Comparison of ENCODE assay signal across 16 cellular contexts in genomic region chr12:111467092-111467861, GRCh38.
A peak's percentile ranks its signal among the peaks of the same experiment; 100 is the strongest.
DNase-seq lines count a peak whose midpoint lies in the region; ATAC-seq, FAIRE-seq and TF ChIP-seq lines count a peak whose summit lies in the region.
"Had no signal": no experiment of that assay in that cellular context is flagged by ENCODE, and none has a peak within 500 bp of the region (broad histone marks: within the 10 kb centered on the region; RNA-seq: fewer than 3 reads in every experiment).

No MANE protein-coding gene starts in this region.

- no peaks in the 10 kb centered on the region for H3K9me3 ChIP-seq in endothelial cell of umbilical vein (replicated peaks; ENCODE audit: control insufficient read depth, insufficient read depth, low read length)
- no peaks in the 10 kb centered on the region for H3K9me3 ChIP-seq in CD4-positive, alpha-beta T cell (ENCODE audit: control insufficient read depth, low read length)

- no peak overlapping the region for H2AFZ ChIP-seq in endothelial cell of umbilical vein (ENCODE audit: low read depth, low read length)

- DNase-seq in GM12892 (ENCODE audit: insufficient read length) (no peak), NCI-H774 (lab: John Stamatoyannopoulos, UW) (peak; percentile 44), endothelial cell of umbilical vein (ENCODE audit: low read depth, low spot score) (peak; percentile 71)
- no peak for DNase-seq in activated naive CD4-positive, alpha-beta T cell treated with anti-CD3 and anti-CD28 coated beads, Interleukin-2, amount 10 ng/mL, durations not matched to agents 7 days and 5 days
- DNase-seq in CD4-positive, alpha-beta T cell: no peak
- DNase-seq: amygdala; CD8-positive, alpha-beta T cell; NCI-H187; posterior cingulate gyrus; stimulated activated CD4-positive, alpha-beta T cell treated with anti-CD3 and anti-CD28 coated beads, Interleukin-4, amount 100 ng/mL, for 1 hour; stimulated activated naive CD8-positive, alpha-beta T cell treated with anti-CD3 and anti-CD28 coated beads, Interleukin-15, amount 100 ng/mL, for 72 hours had no signal

- peaks cover 2% of the 10 kb centered on the region for H3K4me1 Mint-ChIP-seq in activated naive CD4-positive, alpha-beta T cell treated with anti-CD3 and anti-CD28 coated beads, Interleukin-2, amount 10 ng/mL, durations not matched to agents 7 days and 5 days
- no peaks in the 10 kb centered on the region for H3K4me1 Mint-ChIP-seq in CD4-positive, alpha-beta T cell (ENCODE audit: low read depth)
- H3K4me1 Mint-ChIP-seq: stimulated activated naive CD8-positive, alpha-beta T cell treated with anti-CD3 and anti-CD28 coated beads, Interleukin-15, amount 100 ng/mL, for 72 hours had no signal

- FAIRE-seq in GM12892 (lab: Jason Lieb, UNC) (peak; percentile 48), endothelial cell of umbilical vein (lab: Jason Lieb, UNC) (no peak)
- FAIRE-seq: endometrium had no signal

- POLR2A ChIA-PET in endothelial cell of umbilical vein (lab: Charles Lee): no interaction called here
- POLR2A ChIA-PET in CD4-positive, alpha-beta T cell (lab: Charles Lee): no interaction called here

- no peak for TF ChIP-seq CTCF in endothelial cell of umbilical vein (IDR thresholded peaks at IDR 0.05; ENCODE audit: extremely low read depth in 1 of 2, insufficient read depth in 1 of 2, low read depth in 1 of 2, low read length in 2 of 2)
- TF ChIP-seq CTCF in CD4-positive, alpha-beta T cell (IDR thresholded peaks at IDR 0.05): no peak

- no peak overlapping the region for H3K4me3 Mint-ChIP-seq in activated naive CD4-positive, alpha-beta T cell treated with anti-CD3 and anti-CD28 coated beads, Interleukin-2, amount 10 ng/mL, durations not matched to agents 7 days and 5 days
- H3K4me3 Mint-ChIP-seq in CD4-positive, alpha-beta T cell: no peak overlapping the region
- H3K4me3 Mint-ChIP-seq: CD8-positive, alpha-beta T cell; stimulated activated naive CD8-positive, alpha-beta T cell treated with anti-CD3 and anti-CD28 coated beads, Interleukin-15, amount 100 ng/mL, for 72 hours had no signal

- no peak overlapping the region for H3K9ac ChIP-seq in endothelial cell of umbilical vein (replicated peaks; ENCODE audit: extremely low read depth, insufficient read depth, low read length)
- H3K9ac ChIP-seq in rectal smooth muscle tissue (ENCODE audit: low read length): no peak overlapping the region

- H4K20me1 ChIP-seq in endothelial cell of umbilical vein (replicated peaks; ENCODE audit: control insufficient read depth, extremely low read depth, insufficient read depth, low read length): no peaks in the 10 kb centered on the region

- no TSS peak for BruUV-seq in endothelial cell of umbilical vein (replicated peaks; lab: Mats Ljungman, UMichigan)

- peaks cover 3% of the 10 kb centered on the region for H3K4me1 ChIP-seq in endothelial cell of umbilical vein (ENCODE audit: control insufficient read depth, extremely low read depth, insufficient read depth, low read length)
- no peaks in the 10 kb centered on the region for H3K4me1 ChIP-seq in rectal smooth muscle tissue (ENCODE audit: control insufficient read depth, insufficient read depth, low read length)

- no peaks in the 10 kb centered on the region for H3K9me3 Mint-ChIP-seq in activated naive CD4-positive, alpha-beta T cell treated with anti-CD3 and anti-CD28 coated beads, Interleukin-2, amount 10 ng/mL, durations not matched to agents 7 days and 5 days
- no peaks in the 10 kb centered on the region for H3K9me3 Mint-ChIP-seq in CD4-positive, alpha-beta T cell
- H3K9me3 Mint-ChIP-seq: CD8-positive, alpha-beta T cell; stimulated activated naive CD8-positive, alpha-beta T cell treated with anti-CD3 and anti-CD28 coated beads, Interleukin-15, amount 100 ng/mL, for 72 hours had no signal

- intact Hi-C loops in endothelial cell of umbilical vein (cut with micrococcal nuclease): no loop called here
- intact Hi-C loops in CD4-positive, alpha-beta T cell (cut with DNase I, micrococcal nuclease): no loop called here

- dilution Hi-C loops in endothelial cell of umbilical vein (cut with MboI; ENCODE audit: extremely low pct_ligation_motif_present, low sequenced_read_pairs): no loop called here

- CTCF ChIA-PET in endothelial cell of umbilical vein (lab: Charles Lee): interaction anchor here (0.6 to 1.2 kb wide), 4 partner anchors 16 to 294 kb away, joined by 3 read pairs; no protein-coding TSS in a partner anchor
- CTCF ChIA-PET in activated naive CD4-positive, alpha-beta T cell treated with anti-CD3 and anti-CD28 coated beads, Interleukin-2, amount 10 ng/mL, durations not matched to agents 7 days and 5 days (lab: Charles Lee): interaction anchor here (1.3 to 1.4 kb wide), 2 partner anchors 15 kb away, joined by 4 read pairs; no protein-coding TSS in a partner anchor
- CTCF ChIA-PET in CD4-positive, alpha-beta T cell (lab: Charles Lee): interaction anchor here (0.8 to 1.3 kb wide), 3 partner anchors 12 to 71 kb away, joined by 3 to 6 read pairs (median 5); no protein-coding TSS in a partner anchor

- H3K9me1 ChIP-seq in endothelial cell of umbilical vein (replicated peaks; ENCODE audit: control insufficient read depth, extremely low read depth, insufficient read depth, low read length): no peaks in the 10 kb centered on the region

- H3K36me3 Mint-ChIP-seq in activated naive CD4-positive, alpha-beta T cell treated with anti-CD3 and anti-CD28 coated beads, Interleukin-2, amount 10 ng/mL, durations not matched to agents 7 days and 5 days: peaks cover 17% of the 10 kb centered on the region
- H3K36me3 Mint-ChIP-seq in CD4-positive, alpha-beta T cell (ENCODE audit: low read depth): peaks cover 46% of the 10 kb centered on the region

- H3K27me3 ChIP-seq in endothelial cell of umbilical vein (ENCODE audit: control insufficient read depth in 2 of 2, insufficient read depth in 2 of 2, low read length in 2 of 2): no peaks in the 10 kb centered on the region
- no peaks in the 10 kb centered on the region for H3K27me3 ChIP-seq in rectal smooth muscle tissue (ENCODE audit: control insufficient read depth, insufficient read depth, low read length)
- no peaks in the 10 kb centered on the region for H3K27me3 ChIP-seq in CD4-positive, alpha-beta T cell (ENCODE audit: control insufficient read depth, insufficient read depth, low read length)

- H3K27ac ChIP-seq in endothelial cell of umbilical vein (ENCODE audit: insufficient read depth, low read depth, low read length) (peak overlapping the region; percentile 9), rectal smooth muscle tissue (ENCODE audit: low read depth, low read length) (peak overlapping the region; percentile 2)
- no peak overlapping the region for H3K27ac ChIP-seq in CD4-positive, alpha-beta T cell (ENCODE audit: low read depth, low read length)

- no peak overlapping the region for H3K27ac Mint-ChIP-seq in activated naive CD4-positive, alpha-beta T cell treated with anti-CD3 and anti-CD28 coated beads, Interleukin-2, amount 10 ng/mL, durations not matched to agents 7 days and 5 days
- no peak overlapping the region for H3K27ac Mint-ChIP-seq in CD4-positive, alpha-beta T cell
- H3K27ac Mint-ChIP-seq: CD8-positive, alpha-beta T cell; stimulated activated naive CD8-positive, alpha-beta T cell treated with anti-CD3 and anti-CD28 coated beads, Interleukin-15, amount 100 ng/mL, for 72 hours had no signal

- H3K36me3 ChIP-seq in endothelial cell of umbilical vein (ENCODE audit: control insufficient read depth in 2 of 2, extremely low read depth in 1 of 2, insufficient read depth in 2 of 2, low read length in 2 of 2) (peaks cover 0 to 13% of the 10 kb centered on the region in 2 experiments), rectal smooth muscle tissue (ENCODE audit: control insufficient read depth, insufficient read depth, low read length) (peaks cover 5% of the 10 kb centered on the region)

- no peak for ATAC-seq in esophagus mucosa
- ATAC-seq in CD4-positive, alpha-beta T cell (ENCODE audit: poor library complexity): no peak
- no peak for ATAC-seq in GM18873 (IDR thresholded peaks at IDR 0.05; ENCODE audit: low FRiP score, unreplicated experiment)
- ATAC-seq: CD8-positive, alpha-beta T cell; Panc1; stimulated activated naive CD8-positive, alpha-beta T cell treated with anti-CD3 and anti-CD28 coated beads, Interleukin-15, amount 100 ng/mL, for 72 hours had no signal

- no peak overlapping the region for H3K4me3 ChIP-seq in endothelial cell of umbilical vein (replicated peaks in 1 of 3; ENCODE audit: insufficient read depth in 1 of 3, low read depth in 1 of 3, low read length in 3 of 3)
- no peak overlapping the region for H3K4me3 ChIP-seq in rectal smooth muscle tissue (ENCODE audit: low read length)

- H3K27me3 Mint-ChIP-seq in activated naive CD4-positive, alpha-beta T cell treated with anti-CD3 and anti-CD28 coated beads, Interleukin-2, amount 10 ng/mL, durations not matched to agents 7 days and 5 days: no peaks in the 10 kb centered on the region
- no peaks in the 10 kb centered on the region for H3K27me3 Mint-ChIP-seq in CD4-positive, alpha-beta T cell
- H3K27me3 Mint-ChIP-seq: stimulated activated naive CD8-positive, alpha-beta T cell treated with anti-CD3 and anti-CD28 coated beads, Interleukin-15, amount 100 ng/mL, for 72 hours had no signal

- H3K79me2 ChIP-seq in endothelial cell of umbilical vein (ENCODE audit: control insufficient read depth, insufficient read depth, low read length): no peaks in the 10 kb centered on the region

- TF ChIP-seq POLR2A in GM12892 (IDR thresholded peaks at IDR 0.05; ENCODE audit: low read depth, low read length): no peak
- TF ChIP-seq POLR2A in endothelial cell of umbilical vein (IDR thresholded peaks at IDR 0.05; ENCODE audit: low read depth, low read length): no peak

- no peak overlapping the region for H3K4me2 ChIP-seq in endothelial cell of umbilical vein (ENCODE audit: insufficient read depth, low read length)

TF ChIP-seq in endothelial cell of umbilical vein, 7 proteins besides CTCF, POLR2A, EP300 and RAD21:
- TF ChIP-seq JUN (IDR thresholded peaks at IDR 0.05; ENCODE audit: borderline replicate concordance, insufficient read depth, insufficient read length, low read depth) (no peak), POLR2AphosphoS5 (IDR thresholded peaks at IDR 0.05; ENCODE audit: insufficient read depth, low read depth, low read length) (no peak), MYC (IDR thresholded peaks at IDR 0.05; ENCODE audit: low read depth, low read length) (no peak), FOS (IDR thresholded peaks at IDR 0.05; ENCODE audit: borderline replicate concordance, insufficient read depth, low read length) (no peak), GATA2 (IDR thresholded peaks at IDR 0.05; ENCODE audit: insufficient read depth, insufficient read length, low read depth, low read length) (no peak), MAX (IDR thresholded peaks at IDR 0.05; ENCODE audit: insufficient read depth, insufficient read length) (no peak), EZH2 (IDR thresholded peaks at IDR 0.05; ENCODE audit: borderline replicate concordance, low read depth, low read length, severe bottlenecking) (no peak)
TF ChIP-seq in endothelial cell of umbilical vein: peak in this region for 0.

Comparison
In these comparisons a context has a peak if more than half of its experiments do, and no peak if none do; other contexts are left out.
1. DNase-seq: peak in NCI-H774 (single experiment) and endothelial cell of umbilical vein (single experiment); none in GM12892 (single experiment), activated naive CD4-positive, alpha-beta T cell treated with anti-CD3 and anti-CD28 coated beads, Interleukin-2, amount 10 ng/mL, durations not matched to agents 7 days and 5 days (single experiment) and CD4-positive, alpha-beta T cell (0 of 10).